ENCODE assay signal across 7 cellular contexts in genomic region chr11:66345316-66345649, GRCh38. TPM values are rescaled to one million over a fixed set of nuclear protein-coding genes. Genes with fewer than 3 reads are reported as not detected.
DNase-seq lines count a peak whose midpoint lies in the region; ATAC-seq and TF ChIP-seq lines count a peak whose summit lies in the region.

No MANE protein-coding gene starts in this region.

- H3K79me2 ChIP-seq in smooth muscle cell (ENCODE audit: low read depth): peaks cover 31% of the 10 kb centered on the region

- H3K36me3 ChIP-seq in Peyer's patch (peaks cover 0 to 17% (median 0%) of the 10 kb centered on the region in 3 donors), smooth muscle cell (ENCODE audit: low read depth) (no peaks in the 10 kb centered on the region), H7 (replicated peaks; ENCODE audit: control insufficient read depth, insufficient read depth, low read length) (peaks cover 9% of the 10 kb centered on the region)

- H3K9ac ChIP-seq in smooth muscle cell (ENCODE audit: low read depth): peak overlapping the region; percentile 95

- H3K4me3 ChIP-seq in Peyer's patch (peak overlapping the region; percentile 66 to 99 (median 90)), fibroblast of pulmonary artery (replicated peaks; ENCODE audit: low read depth, low read length) (peak overlapping the region; percentile 97), smooth muscle cell (peak overlapping the region; percentile 95), H7 (ENCODE audit: insufficient read depth, low read depth, low read length) (no peak overlapping the region; the same call in none of the 2 replicates)

- H2AFZ ChIP-seq in smooth muscle cell (ENCODE audit: low read depth): peak overlapping the region; percentile 89

- no peaks in the 10 kb centered on the region for H3F3A ChIP-seq in smooth muscle cell (ENCODE audit: low read depth)

- no peaks in the 10 kb centered on the region for H3K9me3 ChIP-seq in Peyer's patch
- no peaks in the 10 kb centered on the region for H3K9me3 ChIP-seq in smooth muscle cell (replicated peaks; ENCODE audit: low read depth)

- no peaks in the 10 kb centered on the region for H4K20me1 ChIP-seq in smooth muscle cell (ENCODE audit: low read depth)

- TF ChIP-seq CTCF in Peyer's patch (IDR thresholded peaks at IDR 0.05) (no peak), fibroblast of pulmonary artery (IDR thresholded peaks at IDR 0.05; ENCODE audit: low read length, missing control alignments) (no peak), smooth muscle cell (IDR thresholded peaks at IDR 0.05; ENCODE audit: borderline replicate concordance, insufficient read depth, poor library complexity, severe bottlenecking) (no peak)

- ATAC-seq in GM21723 (IDR thresholded peaks at IDR 0.05; ENCODE audit: unreplicated experiment): peak; percentile 6

- H3K4me1 ChIP-seq in Peyer's patch (peaks cover 18 to 48% (median 20%) of the 10 kb centered on the region in 4 donors), smooth muscle cell (ENCODE audit: low read depth) (peaks cover 28% of the 10 kb centered on the region)

- H3K27ac ChIP-seq in Peyer's patch (peak overlapping the region; percentile 72 to 99 (median 78)), smooth muscle cell (ENCODE audit: low read depth) (peak overlapping the region; percentile 88)

- DNase-seq in Peyer's patch: no peak
- DNase-seq in fibroblast of pulmonary artery (ENCODE audit: low read depth): no peak
- DNase-seq in smooth muscle cell (lab: John Stamatoyannopoulos, UW; ENCODE audit: unreplicated experiment): no peak
- no peak for DNase-seq in COR-L47 (lab: John Stamatoyannopoulos, UW)
- DNase-seq in H7: no peak
- DNase-seq in NCI-H146 treated with DMSO at 0.1 percent for 48 hours (lab: John Stamatoyannopoulos, UW; ENCODE audit: unreplicated experiment): no peak

- peak overlapping the region; percentile 91 for H3K4me2 ChIP-seq in smooth muscle cell

- 13% methylated on average over 7 of the region's 7 CpGs for WGBS in smooth muscle cell (ENCODE audit: low lambda C conversion rate)

- H3K27me3 ChIP-seq in Peyer's patch: no peaks in the 10 kb centered on the region
- no peaks in the 10 kb centered on the region for H3K27me3 ChIP-seq in smooth muscle cell (ENCODE audit: low read depth)
- H3K27me3 ChIP-seq in H7 (ENCODE audit: control insufficient read depth, insufficient read depth, low read length): peaks cover 6% of the 10 kb centered on the region

- TF ChIP-seq POLR2A in Peyer's patch (IDR thresholded peaks at IDR 0.05): no peak

RNA-seq across cellular contexts. Expression of gene BRMS1, which starts 0.4 kb away (rescaled TPM):
- total RNA-seq in Peyer's patch: 10 to 100 TPM; 36.9 to 63.5 (median 50.3) TPM
- total RNA-seq in smooth muscle cell: 22.7 and 23.8 TPM in 2 replicates
- 44.2 and 56.7 TPM in 2 replicates for polyA plus RNA-seq in smooth muscle cell
- total RNA-seq in H7 (2014; rRNA removed; shearing (Covaris generic)): 53.5 and 72.8 TPM in 2 replicates

RNA-seq across cellular contexts. Expression of gene B4GAT1, which starts 2.1 kb away (rescaled TPM):
- total RNA-seq in Peyer's patch (10 to 100 TPM in 3 of 4 donors, 1 to 10 TPM in 1; 1.7 to 21.9 (median 18.8) TPM), smooth muscle cell (26.5 and 27.1 TPM in 2 replicates)
- polyA plus RNA-seq in smooth muscle cell: 29.4 and 35.1 TPM in 2 replicates
- total RNA-seq in H7 (2014; rRNA removed; shearing (Covaris generic)): 41.6 and 41.9 TPM in 2 replicates

RNA-seq across cellular contexts. Expression of gene RIN1, which starts 9.0 kb away (rescaled TPM):
- total RNA-seq in Peyer's patch (10 to 100 TPM in 2 of 4 donors, 1 to 10 TPM in 2; 4.1 to 18.9 (median 10.8) TPM), smooth muscle cell (7.5 and 18.0 TPM in 2 replicates)
- 15.3 and 18.3 TPM in 2 replicates for polyA plus RNA-seq in smooth muscle cell
- total RNA-seq in H7 (2014; rRNA removed; shearing (Covaris generic)): 7.2 and 9.6 TPM in 2 replicates

RNA-seq across cellular contexts. Expression of gene SLC29A2, which starts 26.3 kb away (rescaled TPM):
- total RNA-seq in Peyer's patch (10 to 100 TPM in 3 of 4 donors, 1 to 10 TPM in 1; 7.4 to 21.6 (median 17.1) TPM), smooth muscle cell (3.5 TPM in 2 replicates)
- polyA plus RNA-seq in smooth muscle cell: 8.5 and 8.8 TPM in 2 replicates
- total RNA-seq in H7 (2014; rRNA removed; shearing (Covaris generic)): 23.8 and 32.1 TPM in 2 replicates

RNA-seq across cellular contexts. Expression of gene CD248, which starts 28.4 kb away (rescaled TPM):
- total RNA-seq in Peyer's patch (10 to 100 TPM in 3 of 4 donors, 1 to 10 TPM in 1; 2.9 to 44.6 (median 12.0) TPM), smooth muscle cell (29.0 and 35.5 TPM in 2 replicates)
- 196 and 287 TPM in 2 replicates for polyA plus RNA-seq in smooth muscle cell
- 0.83 and 1.4 TPM in 2 replicates for total RNA-seq in H7 (2014; rRNA removed; shearing (Covaris generic))
